Comparison of ENCODE assay signal across 1 cellular context in genomic region chr6:33164665-33165373, GRCh38.
A peak's percentile ranks its signal among the peaks of the same experiment; 100 is the strongest.
TF ChIP-seq lines count a peak whose summit lies in the region.

No MANE protein-coding gene starts in this region.

TF ChIP-seq in GM23338, 12 proteins besides CTCF, POLR2A, EP300 and RAD21:
- TF ChIP-seq CREB1 (CRISPR knock-in tag; IDR thresholded peaks at IDR 0.05; ENCODE audit: low read depth) = peak; percentile 84
- no peak for TF ChIP-seq STAT1 (IDR thresholded peaks at IDR 0.05; ENCODE audit: unreplicated experiment)
